In genomic region chr10:8116926-8117493, GRCh38 we compare ENCODE assay signal across 1 cellular context.
TF ChIP-seq lines count a peak whose summit lies in the region.

No MANE protein-coding gene starts in this region.

TF ChIP-seq in SK-N-SH, 30 proteins besides CTCF, POLR2A, EP300 and RAD21 (continued from another document):
- TF ChIP-seq FOSL2 (IDR thresholded peaks at IDR 0.05; ENCODE audit: borderline replicate concordance, low read depth) = no peak
- TF ChIP-seq NFIC (IDR thresholded peaks at IDR 0.05; ENCODE audit: borderline replicate concordance) = no peak
- peak; percentile 89; the same call in 1 of the 2 replicates for TF ChIP-seq FOXJ3 (CRISPR knock-in tag; IDR thresholded peaks at IDR 0.05)
- peak; percentile 96 for TF ChIP-seq RCOR1 (IDR thresholded peaks at IDR 0.05; ENCODE audit: low read length)
- TF ChIP-seq RFX5 (IDR thresholded peaks at IDR 0.05; ENCODE audit: low read length) = peak; percentile 7; the same call in 1 of the 2 replicates
- TF ChIP-seq IRF3 (IDR thresholded peaks at IDR 0.05; ENCODE audit: low read depth, low read length) = no peak
- no peak for TF ChIP-seq MAX (IDR thresholded peaks at IDR 0.05; ENCODE audit: low read depth)
- TF ChIP-seq USF2 (IDR thresholded peaks at IDR 0.05; ENCODE audit: borderline replicate concordance, low read depth, low read length) = no peak
- TF ChIP-seq RXRA (IDR thresholded peaks at IDR 0.05; ENCODE audit: borderline replicate concordance, low read depth) = no peak
- peak; percentile 91 for TF ChIP-seq CHD2 (IDR thresholded peaks at IDR 0.05; ENCODE audit: low read length, partially characterized antibody)
- TF ChIP-seq MEF2A (IDR thresholded peaks at IDR 0.05; ENCODE audit: borderline replicate concordance, low read depth) = no peak
- no peak for TF ChIP-seq EZH2phosphoT487 (IDR thresholded peaks at IDR 0.05; ENCODE audit: borderline replicate concordance, low read depth)
- TF ChIP-seq TEAD4 (IDR thresholded peaks at IDR 0.05; ENCODE audit: borderline replicate concordance, insufficient read depth) = peak; percentile 65; the same call in 1 of the 2 replicates
- TF ChIP-seq REST (IDR thresholded peaks at IDR 0.05; ENCODE audit: low read depth, low read length) = no peak
- 0 out of 2 replicates have a peak, but pooled peaks have one; percentile 13 for TF ChIP-seq SMC3 (IDR thresholded peaks at IDR 0.05; ENCODE audit: low read depth, low read length)
